In genomic region chr17:74987418-74987908, GRCh38 we compare ENCODE assay signal across 8 cellular contexts. TPM values are rescaled to one million over a fixed set of nuclear protein-coding genes. Genes with fewer than 3 reads are reported as not detected.
A peak's percentile ranks its signal among the peaks of the same experiment; 100 is the strongest.
DNase-seq lines count a peak whose midpoint lies in the region; ATAC-seq and TF ChIP-seq lines count a peak whose summit lies in the region.

Gene CDR2L (plus strand): TSS chr17:74987632. CDS start chr17:74988044, 412 bp downstream.

- no peaks in the 10 kb centered on the region for H3K9me2 ChIP-seq in OCI-LY7 (ENCODE audit: insufficient read depth, low read length)

- peak within 1 kb of the TSS; percentile 56 for H2AFZ ChIP-seq in OCI-LY7 (ENCODE audit: low read length)

- POLR2A ChIA-PET in OCI-LY7 (lab: Charles Lee), result interaction anchor here (0.8 to 2.0 kb wide), 5 partner anchors 9 to 54 kb away, joined by 3 to 9 read pairs (median 6); partner anchors contain the start of gene MRPL58

- no peak within 1 kb of the TSS for H3K27ac ChIP-seq in OCI-LY7 (ENCODE audit: low read depth, low read length, poor library complexity, severe bottlenecking)

- intact Hi-C loops in OCI-LY7 (cut with micrococcal nuclease; ENCODE audit: unreplicated experiment), result no loop called here

- peaks cover 20% of the 10 kb centered on the region for H3K27me3 ChIP-seq in mononuclear cell (ENCODE audit: insufficient read depth, low read length)

- DNase-seq in CMK (ENCODE audit: low read depth), result peak; percentile 87
- peak; percentile 97 for DNase-seq in HuH-7 (ENCODE audit: low spot score)
- DNase-seq in OCI-LY7 (ENCODE audit: low spot score), result peak; percentile 96
- peak; percentile 88 for DNase-seq in activated T-cell treated with anti-CD3 and anti-CD28 coated beads for 4 hours
- peak; percentile 94 for DNase-seq in epithelial cell of esophagus (ENCODE audit: low read depth)
- DNase-seq in stimulated activated CD8-positive, alpha-beta memory T cell treated with anti-CD3 and anti-CD28 coated beads, Interleukin-2, amount 100 ng/mL, for 1 hour (ENCODE audit: low read depth in 2 of 2), result peak; percentile 82 to 84

- H3K36me3 ChIP-seq in OCI-LY7 (ENCODE audit: insufficient read depth, low read length), result no peaks in the 10 kb centered on the region

- H3K9me3 ChIP-seq in OCI-LY7 (ENCODE audit: low read length) (no peaks in the 10 kb centered on the region), mononuclear cell (ENCODE audit: low read depth, low read length) (no peaks in the 10 kb centered on the region)

- H3K4me1 ChIP-seq in OCI-LY7 (ENCODE audit: insufficient read depth, low read length, poor library complexity, severe bottlenecking) (peaks cover 35% of the 10 kb centered on the region), mononuclear cell (ENCODE audit: insufficient read depth, low read length) (peaks cover 33% of the 10 kb centered on the region)

- H4K20me1 ChIP-seq in OCI-LY7 (ENCODE audit: insufficient read depth, low read length), result no peaks in the 10 kb centered on the region

- H3K4me3 ChIP-seq in OCI-LY7 (ENCODE audit: low read depth, low read length, poor library complexity, severe bottlenecking) (peak within 1 kb of the TSS; percentile 67), epithelial cell of esophagus (ENCODE audit: low read length) (peak within 1 kb of the TSS; percentile 70), mononuclear cell (ENCODE audit: low read length) (peak within 1 kb of the TSS; percentile 31)

- no TSS peak for BruUV-seq in OCI-LY7 (replicated peaks; lab: Mats Ljungman, UMichigan)

- ATAC-seq in GM21447 (IDR thresholded peaks at IDR 0.05; ENCODE audit: unreplicated experiment), result peak; percentile 98

- H3K4me2 ChIP-seq in OCI-LY7 (ENCODE audit: low read length), result peak within 1 kb of the TSS; percentile 54

- CTCF ChIA-PET in OCI-LY7 (lab: Charles Lee; ENCODE audit: unreplicated experiment), result interaction anchor here (0.6 to 1.1 kb wide), 2 partner anchors 23 to 27 kb away, joined by 4 to 5 read pairs; no protein-coding TSS in a partner anchor

- peak; percentile 20 for TF ChIP-seq CTCF in OCI-LY7 (conservative IDR thresholded peaks at IDR 0.05; ENCODE audit: low read length)
- TF ChIP-seq CTCF in epithelial cell of esophagus (IDR thresholded peaks at IDR 0.05; ENCODE audit: insufficient read depth, low read depth, low read length, missing control alignments), result no peak

- H3K79me2 ChIP-seq in OCI-LY7 (ENCODE audit: insufficient read depth, low read depth, low read length), result no peaks in the 10 kb centered on the region

RNA-seq across cellular contexts. Expression of gene CDR2L, which starts in this region (rescaled TPM):
- total RNA-seq in OCI-LY7 (2014; rRNA removed; shearing (Covaris generic)), result 0.10 and 0.79 TPM in 2 replicates
- total RNA-seq in OCI-LY7 (2022) (0.49 and 0.74 TPM in 2 replicates), mononuclear cell (0.31 TPM)

Comparison
In these comparisons a context has a peak if more than half of its experiments do, and no peak if none do; other contexts are left out.
1. Peak in DNase-seq, H3K4me3 ChIP-seq and H3K4me2 ChIP-seq in OCI-LY7; RNA of the gene not detected or under 1 TPM.